ENCODE assay signal across 8 cellular contexts in the genomic region with DNA sequence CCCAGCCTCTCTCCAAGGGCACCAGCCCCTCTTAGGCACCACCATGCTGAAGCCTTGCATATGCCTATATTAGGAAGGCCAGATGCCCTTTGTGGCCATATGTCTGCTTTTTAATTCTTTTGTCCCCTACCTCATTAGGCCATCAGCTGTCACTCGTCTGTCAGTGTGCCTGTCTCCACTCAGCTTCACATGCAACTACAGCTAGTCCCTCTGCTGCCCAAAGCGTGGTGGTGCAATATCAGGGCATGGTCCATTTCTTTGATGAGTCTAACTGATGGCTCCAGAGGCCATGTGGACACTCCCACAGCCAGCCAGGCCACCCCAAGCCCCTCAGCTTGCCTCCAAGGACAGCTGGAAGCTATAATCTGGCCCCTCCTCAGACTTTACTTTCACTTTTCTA. TPM values are rescaled to one million over a fixed set of nuclear protein-coding genes. Genes with fewer than 3 reads are reported as not detected.
A peak's percentile ranks its signal among the peaks of the same experiment; 100 is the strongest.
DNase-seq lines count a peak whose midpoint lies in the region; ATAC-seq and TF ChIP-seq lines count a peak whose summit lies in the region.

No MANE protein-coding gene starts in this region.

- H3K27me3 Mint-ChIP-seq in natural killer cell treated with Interleukin-12 subunit alpha and Interleukin-12 subunit beta and Interleukin-15 and Interleukin-18, amount 100 ng/mL, for 72 hours = no peaks in the 10 kb centered on the region

- peak; percentile 28 for DNase-seq in Right ventricle myocardium inferior (ENCODE audit: missing footprints)
- no peak for DNase-seq in left ventricle myocardium superior
- peak; percentile 35 to 47 for DNase-seq in NCI-H446 (lab: John Stamatoyannopoulos, UW)
- peak; percentile 51 for DNase-seq in brain microvascular endothelial cell
- DNase-seq in natural killer cell treated with Interleukin-12 subunit alpha and Interleukin-12 subunit beta and Interleukin-15 and Interleukin-18, amount 100 ng/mL, for 72 hours (ENCODE audit: low spot score) = no peak
- no peak for DNase-seq in activated CD8-positive, alpha-beta memory T cell treated with anti-CD3 and anti-CD28 coated beads for 24 hours
- no peak for DNase-seq in NCI-H345 treated with DMSO at 0.1 percent for 48 hours (lab: John Stamatoyannopoulos, UW; ENCODE audit: unreplicated experiment)

- intact Hi-C loops in Right ventricle myocardium inferior (cut with DNase I) = loop anchor here (10.0 kb wide), 1 partner anchor 221 kb away; no protein-coding TSS in a partner anchor
- intact Hi-C loops in left ventricle myocardium superior (cut with micrococcal nuclease) = no loop called here

- no peak overlapping the region for H3K27ac ChIP-seq in brain microvascular endothelial cell

- no peak for ATAC-seq in Right ventricle myocardium inferior
- no peak for ATAC-seq in left ventricle myocardium superior
- no peak for ATAC-seq in natural killer cell treated with Interleukin-12 subunit alpha and Interleukin-12 subunit beta and Interleukin-15 and Interleukin-18, amount 100 ng/mL, for 72 hours
- no peak for ATAC-seq in GM19328 (IDR thresholded peaks at IDR 0.05; ENCODE audit: unreplicated experiment)

- H3K36me3 ChIP-seq in brain microvascular endothelial cell (replicated peaks) = no peaks in the 10 kb centered on the region

- in situ Hi-C loops in brain microvascular endothelial cell (cut with HindIII; ENCODE audit: low pct_ligation_motif_present, low sequenced_read_pairs) = no loop called here

- no peaks in the 10 kb centered on the region for H3K27me3 ChIP-seq in brain microvascular endothelial cell (replicated peaks)

- peak; percentile 73 for TF ChIP-seq CTCF in brain microvascular endothelial cell (IDR thresholded peaks at IDR 0.05; ENCODE audit: low read depth, low read length, missing control alignments)

- H3K36me3 Mint-ChIP-seq in natural killer cell treated with Interleukin-12 subunit alpha and Interleukin-12 subunit beta and Interleukin-15 and Interleukin-18, amount 100 ng/mL, for 72 hours = no peaks in the 10 kb centered on the region

- peaks cover 66% of the 10 kb centered on the region in 2 donors for H3K4me1 Mint-ChIP-seq in natural killer cell treated with Interleukin-12 subunit alpha and Interleukin-12 subunit beta and Interleukin-15 and Interleukin-18, amount 100 ng/mL, for 72 hours (ENCODE audit: low read depth in 2 of 2)

- H3K9me3 Mint-ChIP-seq in natural killer cell treated with Interleukin-12 subunit alpha and Interleukin-12 subunit beta and Interleukin-15 and Interleukin-18, amount 100 ng/mL, for 72 hours = no peaks in the 10 kb centered on the region

- peak overlapping the region; percentile 57 to 97 for H3K27ac Mint-ChIP-seq in natural killer cell treated with Interleukin-12 subunit alpha and Interleukin-12 subunit beta and Interleukin-15 and Interleukin-18, amount 100 ng/mL, for 72 hours

- H3K4me3 Mint-ChIP-seq in natural killer cell treated with Interleukin-12 subunit alpha and Interleukin-12 subunit beta and Interleukin-15 and Interleukin-18, amount 100 ng/mL, for 72 hours = peak overlapping the region; percentile 32

- H3K4me3 ChIP-seq in brain microvascular endothelial cell (ENCODE audit: low read depth, low read length) = no peak overlapping the region

RNA-seq across cellular contexts. Expression of gene MYO18A, which starts 36.3 kb away (rescaled TPM):
- total RNA-seq in Right ventricle myocardium inferior (373 TPM), left ventricle myocardium superior (346 TPM)
- total RNA-seq in natural killer cell treated with Interleukin-12 subunit alpha and Interleukin-12 subunit beta and Interleukin-15 and Interleukin-18, amount 100 ng/mL, for 72 hours = 10 to 100 TPM; 56.7 to 60.9 TPM

Comparison
In these comparisons a context has a peak if more than half of its experiments do, and no peak if none do; other contexts are left out.
1. DNase-seq: peak in Right ventricle myocardium inferior (single experiment), NCI-H446 (2 of 2) and brain microvascular endothelial cell (single experiment); none in left ventricle myocardium superior (single experiment), natural killer cell treated with Interleukin-12 subunit alpha and Interleukin-12 subunit beta and Interleukin-15 and Interleukin-18, amount 100 ng/mL, for 72 hours (single experiment), activated CD8-positive, alpha-beta memory T cell treated with anti-CD3 and anti-CD28 coated beads for 24 hours (single experiment) and NCI-H345 treated with DMSO at 0.1 percent for 48 hours (single experiment).